ENCODE assay signal across 18 cellular contexts in genomic region chr1:39359028-39359570, GRCh38.
A peak's percentile ranks its signal among the peaks of the same experiment; 100 is the strongest.
DNase-seq lines count a peak whose midpoint lies in the region; ATAC-seq and TF ChIP-seq lines count a peak whose summit lies in the region.
"Had no signal": no experiment of that assay in that cellular context is flagged by ENCODE, and none has a peak within 500 bp of the region (broad histone marks: within the 10 kb centered on the region; RNA-seq: fewer than 3 reads in every experiment).

No MANE protein-coding gene starts in this region.

- no peaks in the 10 kb centered on the region for H3K79me2 ChIP-seq in parathyroid adenoma

- no peaks in the 10 kb centered on the region for H3K9me3 ChIP-seq in parathyroid adenoma (ENCODE audit: control insufficient read depth, low read length)
- H3K9me3 ChIP-seq: upper lobe of right lung had no signal

- TF ChIP-seq CTCF in LNCaP clone FGC (IDR thresholded peaks at IDR 0.05; ENCODE audit: control insufficient read depth, extremely low read depth, insufficient read depth) (no peak), parathyroid adenoma (IDR thresholded peaks at IDR 0.05) (no peak)

- in situ Hi-C loops in G401 (cut with HindIII; ENCODE audit: low sequenced_read_pairs): no loop called here

- peak; percentile 68 for DNase-seq in G401 (ENCODE audit: low spot score)
- DNase-seq in LNCaP clone FGC (ENCODE audit: low read depth): peak; percentile 63
- DNase-seq in cerebellar cortex (ENCODE audit: low spot score): peak; percentile 60
- no peak for DNase-seq in GM03348 (ENCODE audit: low spot score)
- DNase-seq: activated naive CD8-positive, alpha-beta T cell treated with anti-CD3 and anti-CD28 coated beads, Interleukin-2, amount 10 ng/mL, durations not matched to agents 7 days and 5 days; H9; Kasumi-1; kidney; mesenchymal stem cell; NCI-H526; posterior cingulate gyrus; stimulated activated CD4-positive, alpha-beta T cell treated with anti-CD3 and anti-CD28 coated beads, Interleukin-2, amount 100 ng/mL, for 48 hours; upper lobe of right lung had no signal

- peak overlapping the region; percentile 58 for H3K4me2 ChIP-seq in parathyroid adenoma (ENCODE audit: low read length)

- H3K27me3 ChIP-seq in parathyroid adenoma (ENCODE audit: control insufficient read depth, insufficient read depth, low read length): no peaks in the 10 kb centered on the region
- H3K27me3 ChIP-seq: dorsolateral prefrontal cortex, upper lobe of right lung had no signal

- H3K4me3 ChIP-seq in LNCaP clone FGC (ENCODE audit: low read depth, low read length) (no peak overlapping the region), parathyroid adenoma (ENCODE audit: low read depth, low read length) (peak overlapping the region; percentile 36)
- H3K4me3 ChIP-seq: dorsolateral prefrontal cortex, upper lobe of right lung had no signal

- peak overlapping the region; percentile 97 for H3K27ac ChIP-seq in parathyroid adenoma
- H3K27ac ChIP-seq: epithelial cell of prostate, upper lobe of right lung had no signal

- peaks cover 55% of the 10 kb centered on the region for H3K4me1 ChIP-seq in parathyroid adenoma

- H3K36me3 ChIP-seq in parathyroid adenoma (ENCODE audit: control insufficient read depth, insufficient read depth, low read length): peaks cover 15% of the 10 kb centered on the region

- no peak for ATAC-seq in GM21367 (IDR thresholded peaks at IDR 0.05; ENCODE audit: unreplicated experiment)
- no peak for ATAC-seq in HG03571 (IDR thresholded peaks at IDR 0.05; ENCODE audit: unreplicated experiment)
- ATAC-seq: upper lobe of right lung had no signal

- no peak overlapping the region for H3K9ac ChIP-seq in parathyroid adenoma

- H2AFZ ChIP-seq in parathyroid adenoma: no peak overlapping the region
